21 cellular contexts compared by ENCODE assay signal in the genomic region with DNA sequence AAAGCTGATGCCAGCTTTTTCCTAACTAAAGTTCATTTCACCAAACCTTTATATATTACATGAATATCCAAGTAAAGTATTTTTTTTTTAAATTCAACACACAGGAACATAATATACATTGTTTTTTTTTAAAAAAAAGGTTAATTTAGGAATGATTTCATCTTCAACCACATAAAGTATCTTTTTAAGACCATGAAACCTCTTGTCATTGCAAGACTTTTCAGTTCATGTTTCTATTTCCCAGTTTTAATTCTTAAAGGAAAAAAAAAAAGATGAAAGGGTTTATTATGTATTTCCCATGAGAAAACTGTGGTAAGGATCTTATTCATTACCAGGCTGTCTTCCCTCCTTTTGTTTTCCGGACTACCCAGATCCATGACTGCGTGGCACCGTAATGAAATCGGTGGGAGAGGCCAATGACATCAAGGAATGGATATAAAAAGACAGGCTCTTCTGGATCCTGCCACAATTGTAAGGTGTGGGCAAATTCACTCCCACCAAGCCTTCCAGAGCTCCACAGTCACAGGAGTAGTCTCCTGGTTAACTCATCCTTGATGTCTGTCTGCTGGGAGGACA.
DNase-seq lines count a peak whose midpoint lies in the region; ATAC-seq and TF ChIP-seq lines count a peak whose summit lies in the region.
"Had no signal": no experiment of that assay in that cellular context is flagged by ENCODE, and none has a peak within 500 bp of the region (broad histone marks: within the 10 kb centered on the region; RNA-seq: fewer than 3 reads in every experiment).

No MANE protein-coding gene starts in this region.

- TF ChIP-seq CTCF in PC-3 (conservative IDR thresholded peaks at IDR 0.05; ENCODE audit: low read depth, low read length) = no peak

- intact Hi-C loops in PC-3 (cut with micrococcal nuclease) = no loop called here

- DNase-seq in COLO829 (ENCODE audit: low spot score) (peak; percentile 86), adipocyte (ENCODE audit: low read depth) (peak; percentile 34), islet precursor cell (peak; percentile 74), PC-3 (no peak), DMS53 treated with DMSO at 0.1 percent for 48 hours (lab: John Stamatoyannopoulos, UW; ENCODE audit: unreplicated experiment) (no peak)
- no peak for DNase-seq in activated CD8-positive, alpha-beta memory T cell treated with anti-CD3 and anti-CD28 coated beads, Interleukin-2, amount 10 ng/mL, durations not matched to agents 7 days and 5 days
- DNase-seq: BE2C, COR-L47, DMS 273 treated with DMSO at 0.1 percent for 48 hours, DND-41, GOT3, IMR-90, NCI-H1105, NCI-H2029 treated with DMSO at 0.1 percent for 48 hours, NCI-H446, PC-9, RPMI8226, SHP77 treated with DMSO at 0.1 percent for 48 hours, SK-N-SH had no signal

- H3F3A ChIP-seq in PC-3 (ENCODE audit: low read length, unreplicated experiment) = no peaks in the 10 kb centered on the region

- CTCF ChIA-PET in PC-3 (lab: Charles Lee) = no interaction called here
- CTCF ChIA-PET in activated CD8-positive, alpha-beta memory T cell treated with anti-CD3 and anti-CD28 coated beads, Interleukin-2, amount 10 ng/mL, durations not matched to agents 7 days and 5 days (lab: Charles Lee) = no interaction called here

- ATAC-seq in GM19372 (IDR thresholded peaks at IDR 0.05; ENCODE audit: low read depth, unreplicated experiment) = peak; percentile 1
- no peak for ATAC-seq in PC-3
- no peak for ATAC-seq in activated CD8-positive, alpha-beta memory T cell treated with anti-CD3 and anti-CD28 coated beads, Interleukin-2, amount 10 ng/mL, durations not matched to agents 7 days and 5 days
- ATAC-seq in HG03571 (IDR thresholded peaks at IDR 0.05; ENCODE audit: unreplicated experiment) = no peak

- POLR2A ChIA-PET in PC-3 (lab: Charles Lee; ENCODE audit: unreplicated experiment) = interaction anchor here (0.5 kb wide), 1 partner anchor 269 kb away, joined by 4 read pairs; no protein-coding TSS in a partner anchor

- peaks cover 4% of the 10 kb centered on the region for H3K27me3 Mint-ChIP-seq in activated CD8-positive, alpha-beta memory T cell treated with anti-CD3 and anti-CD28 coated beads, Interleukin-2, amount 10 ng/mL, durations not matched to agents 7 days and 5 days

- H3K36me3 ChIP-seq in adipocyte (ENCODE audit: control insufficient read depth, insufficient read depth, low read length, severe bottlenecking) (peaks cover 64% of the 10 kb centered on the region), PC-3 (ENCODE audit: low read depth, low read length) (peaks cover 65% of the 10 kb centered on the region)

- BruUV-seq in PC-3 (replicated peaks; lab: Mats Ljungman, UMichigan) = no TSS peak

- H3K4me1 ChIP-seq in adipocyte (ENCODE audit: control insufficient read depth, insufficient read depth, low read length) = peaks cover 29% of the 10 kb centered on the region
- peaks cover 17% of the 10 kb centered on the region for H3K4me1 ChIP-seq in PC-3 (ENCODE audit: insufficient read depth, low read length)
- H3K4me1 ChIP-seq: BE2C had no signal

- H3K9me3 ChIP-seq in adipocyte (ENCODE audit: control insufficient read depth, low read length) (peaks cover 9% of the 10 kb centered on the region), PC-3 (ENCODE audit: low read length) (no peaks in the 10 kb centered on the region)
- H3K9me3 ChIP-seq: SK-N-SH had no signal

- H2AFZ ChIP-seq in PC-3 (ENCODE audit: low read length) = no peak overlapping the region
- H2AFZ ChIP-seq: PC-9 had no signal

- no peaks in the 10 kb centered on the region for H3K4me1 Mint-ChIP-seq in activated CD8-positive, alpha-beta memory T cell treated with anti-CD3 and anti-CD28 coated beads, Interleukin-2, amount 10 ng/mL, durations not matched to agents 7 days and 5 days

- H3K27ac Mint-ChIP-seq in activated CD8-positive, alpha-beta memory T cell treated with anti-CD3 and anti-CD28 coated beads, Interleukin-2, amount 10 ng/mL, durations not matched to agents 7 days and 5 days = no peak overlapping the region

- H3K27ac ChIP-seq in PC-3 (ENCODE audit: low read length) = no peak overlapping the region
- H3K27ac ChIP-seq: PC-9 had no signal

- no peaks in the 10 kb centered on the region; the same call in 1 of the 2 replicates for H4K20me1 ChIP-seq in PC-3 (ENCODE audit: low read length)

- no peak overlapping the region for H3K4me3 Mint-ChIP-seq in activated CD8-positive, alpha-beta memory T cell treated with anti-CD3 and anti-CD28 coated beads, Interleukin-2, amount 10 ng/mL, durations not matched to agents 7 days and 5 days

- H3K4me3 ChIP-seq in adipocyte (ENCODE audit: low read length) = no peak overlapping the region
- H3K4me3 ChIP-seq in PC-3 (ENCODE audit: low read length) = no peak overlapping the region
- H3K4me3 ChIP-seq: PC-9 had no signal

- H3K4me2 ChIP-seq in PC-3 (ENCODE audit: low read length) = no peak overlapping the region
- H3K4me2 ChIP-seq: PC-9, SK-N-SH had no signal

- no peaks in the 10 kb centered on the region for H3K27me3 ChIP-seq in adipocyte (replicated peaks; ENCODE audit: control insufficient read depth, insufficient read depth, low read length)
- H3K27me3 ChIP-seq in PC-3 (ENCODE audit: low read length) = no peaks in the 10 kb centered on the region
- H3K27me3 ChIP-seq: BE2C had no signal

- H3K9me3 Mint-ChIP-seq in activated CD8-positive, alpha-beta memory T cell treated with anti-CD3 and anti-CD28 coated beads, Interleukin-2, amount 10 ng/mL, durations not matched to agents 7 days and 5 days (ENCODE audit: low read depth) = no peaks in the 10 kb centered on the region

- H3K36me3 Mint-ChIP-seq in activated CD8-positive, alpha-beta memory T cell treated with anti-CD3 and anti-CD28 coated beads, Interleukin-2, amount 10 ng/mL, durations not matched to agents 7 days and 5 days = no peaks in the 10 kb centered on the region

- H3K9ac ChIP-seq in adipocyte (ENCODE audit: low read length) (no peak overlapping the region), PC-3 (ENCODE audit: low read length) (no peak overlapping the region)
- H3K9ac ChIP-seq: SK-N-SH had no signal

- H3K79me2 ChIP-seq in PC-3 (ENCODE audit: low read length) = no peaks in the 10 kb centered on the region

- no peaks in the 10 kb centered on the region for H3K9me2 ChIP-seq in PC-3 (replicated peaks; ENCODE audit: low read length)
- H3K9me2 ChIP-seq: SK-N-SH had no signal

Comparison
In these comparisons a context has a peak if more than half of its experiments do, and no peak if none do; other contexts are left out.
1. DNase-seq: peak in COLO829 (single experiment), adipocyte (single experiment) and islet precursor cell (single experiment); none in PC-3 (single experiment), activated CD8-positive, alpha-beta memory T cell treated with anti-CD3 and anti-CD28 coated beads, Interleukin-2, amount 10 ng/mL, durations not matched to agents 7 days and 5 days (single experiment) and DMS53 treated with DMSO at 0.1 percent for 48 hours (single experiment).